1 cellular context compared by ENCODE assay signal in genomic region chr17:29050176-29050575, GRCh38.
TF ChIP-seq lines count a peak whose summit lies in the region.

No MANE protein-coding gene starts in this region.

TF ChIP-seq in H1, 55 proteins besides CTCF, POLR2A, EP300 and RAD21:
- no peak for TF ChIP-seq BCL11A (IDR thresholded peaks at IDR 0.05; ENCODE audit: low read depth in 2 of 2, low read length in 2 of 2)
- no peak for TF ChIP-seq E2F6 (IDR thresholded peaks at IDR 0.05)
- TF ChIP-seq BACH1 (IDR thresholded peaks at IDR 0.05; ENCODE audit: low read length), result no peak
- TF ChIP-seq USF2 (IDR thresholded peaks at IDR 0.05; ENCODE audit: low read length), result no peak
- TF ChIP-seq KDM5A (IDR thresholded peaks at IDR 0.05; ENCODE audit: low read length), result no peak
- no peak for TF ChIP-seq KDM1A (IDR thresholded peaks at IDR 0.05; ENCODE audit: borderline replicate concordance, low read length)
- no peak for TF ChIP-seq SP2 (IDR thresholded peaks at IDR 0.05; ENCODE audit: low read length)
- no peak for TF ChIP-seq SP4 (IDR thresholded peaks at IDR 0.05; ENCODE audit: low read length)
- TF ChIP-seq ATF3 (IDR thresholded peaks at IDR 0.05; ENCODE audit: insufficient read depth, low read depth, low read length), result no peak
- TF ChIP-seq NANOG (IDR thresholded peaks at IDR 0.05; ENCODE audit: insufficient read depth, low read depth, low read length, poor library complexity, severe bottlenecking), result no peak
- TF ChIP-seq TAF1 (IDR thresholded peaks at IDR 0.05; ENCODE audit: low read depth, low read length), result no peak
